In genomic region chr1:154784924-154785531, GRCh38 we compare ENCODE assay signal across 8 cellular contexts.
DNase-seq lines count a peak whose midpoint lies in the region; ATAC-seq lines count a peak whose summit lies in the region.
"Had no signal": no experiment of that assay in that cellular context is flagged by ENCODE, and none has a peak within 500 bp of the region (broad histone marks: within the 10 kb centered on the region; RNA-seq: fewer than 3 reads in every experiment).

No MANE protein-coding gene starts in this region.

- peak overlapping the region; percentile 86 for H3K27ac Mint-ChIP-seq in activated CD4-positive, alpha-beta memory T cell treated with anti-CD3 and anti-CD28 coated beads for 36 hours
- peak overlapping the region; percentile 94 to 99 (median 98) for H3K27ac Mint-ChIP-seq in naive thymus-derived CD4-positive, alpha-beta T cell

- peak overlapping the region; percentile 78 for H3K27ac ChIP-seq in naive thymus-derived CD4-positive, alpha-beta T cell (ENCODE audit: low read depth, low read length)
- H3K27ac ChIP-seq: upper lobe of left lung had no signal

- H3K4me3 ChIP-seq in naive thymus-derived CD4-positive, alpha-beta T cell (ENCODE audit: low read length) = peak overlapping the region; percentile 16
- H3K4me3 ChIP-seq: upper lobe of left lung had no signal

- no peaks in the 10 kb centered on the region for H3K36me3 ChIP-seq in naive thymus-derived CD4-positive, alpha-beta T cell (ENCODE audit: control insufficient read depth in 2 of 3, insufficient read depth in 3 of 3, low read length in 3 of 3)
- H3K36me3 ChIP-seq: upper lobe of left lung had no signal

- no peaks in the 10 kb centered on the region for H3K9me3 ChIP-seq in naive thymus-derived CD4-positive, alpha-beta T cell (ENCODE audit: control insufficient read depth in 2 of 3, low read length in 3 of 3)
- H3K9me3 ChIP-seq: upper lobe of left lung had no signal

- DNase-seq in GM19238 (ENCODE audit: insufficient read length, low spot score) (peak; percentile 71), NCI-H2107 (lab: John Stamatoyannopoulos, UW) (no peak), HuH-7 (ENCODE audit: low spot score) (no peak), NCI-H524 treated with DMSO at 0.1 percent for 48 hours (lab: John Stamatoyannopoulos, UW) (no peak)
- DNase-seq in activated CD4-positive, alpha-beta memory T cell treated with anti-CD3 and anti-CD28 coated beads for 36 hours = peak; percentile 78
- DNase-seq in naive thymus-derived CD4-positive, alpha-beta T cell = peak in 8 of 9 donors; percentile 37 to 87 (median 84)
- DNase-seq: upper lobe of left lung had no signal

- H3K27me3 ChIP-seq in naive thymus-derived CD4-positive, alpha-beta T cell (ENCODE audit: control insufficient read depth in 2 of 2, insufficient read depth in 2 of 2, low read length in 2 of 2) = no peaks in the 10 kb centered on the region
- H3K27me3 ChIP-seq: upper lobe of left lung had no signal

- peak; percentile 66 for ATAC-seq in HG02981 (IDR thresholded peaks at IDR 0.05; ENCODE audit: unreplicated experiment)
- peak; percentile 94 for ATAC-seq in naive thymus-derived CD4-positive, alpha-beta T cell

- intact Hi-C loops in activated CD4-positive, alpha-beta memory T cell treated with anti-CD3 and anti-CD28 coated beads for 36 hours (cut with micrococcal nuclease) = loop anchor here (1.0 to 2.0 kb wide), 4 partner anchors 25 to 152 kb away; partner anchors contain the start of gene PMVK
- intact Hi-C loops in naive thymus-derived CD4-positive, alpha-beta T cell (cut with micrococcal nuclease) = loop anchor here (1.0 to 5.0 kb wide), 4 partner anchors 25 to 1072 kb away; partner anchors contain the start of genes GON4L (in 1 of the 2), PMVK (in 1 of the 2), SYT11 (in 1 of the 2) and UBE2Q1 (in 1 of the 2)

- CTCF ChIA-PET in activated CD4-positive, alpha-beta memory T cell treated with anti-CD3 and anti-CD28 coated beads for 36 hours (lab: Charles Lee) = interaction anchor here (0.5 to 2.1 kb wide), 3 partner anchors 9 to 24 kb away, joined by 3 to 8 read pairs (median 3); no protein-coding TSS in a partner anchor
- CTCF ChIA-PET in naive thymus-derived CD4-positive, alpha-beta T cell (lab: Charles Lee) = interaction anchor here (0.6 to 1.8 kb wide), 5 partner anchors 11 to 385 kb away, joined by 3 to 13 read pairs (median 4); no protein-coding TSS in a partner anchor

- peak overlapping the region; percentile 49 for H3K4me3 Mint-ChIP-seq in activated CD4-positive, alpha-beta memory T cell treated with anti-CD3 and anti-CD28 coated beads for 36 hours
- H3K4me3 Mint-ChIP-seq in naive thymus-derived CD4-positive, alpha-beta T cell = peak overlapping the region; percentile 45 to 84 (median 69)

- H3K27me3 Mint-ChIP-seq in activated CD4-positive, alpha-beta memory T cell treated with anti-CD3 and anti-CD28 coated beads for 36 hours = no peaks in the 10 kb centered on the region
- no peaks in the 10 kb centered on the region for H3K27me3 Mint-ChIP-seq in naive thymus-derived CD4-positive, alpha-beta T cell

- POLR2A ChIA-PET in activated CD4-positive, alpha-beta memory T cell treated with anti-CD3 and anti-CD28 coated beads for 36 hours (lab: Charles Lee) = interaction anchor here (0.9 to 1.5 kb wide), 3 partner anchors 15 to 40 kb away, joined by 3 to 4 read pairs (median 4); no protein-coding TSS in a partner anchor
- POLR2A ChIA-PET in naive thymus-derived CD4-positive, alpha-beta T cell (lab: Charles Lee) = interaction anchor here (0.7 to 0.8 kb wide), 3 partner anchors 8 to 22 kb away, joined by 3 read pairs; no protein-coding TSS in a partner anchor

- peaks cover 31% of the 10 kb centered on the region for H3K4me1 Mint-ChIP-seq in activated CD4-positive, alpha-beta memory T cell treated with anti-CD3 and anti-CD28 coated beads for 36 hours (ENCODE audit: low read depth)
- peaks cover 25 to 73% (median 54%) of the 10 kb centered on the region in 7 donors for H3K4me1 Mint-ChIP-seq in naive thymus-derived CD4-positive, alpha-beta T cell

- H3K9me3 Mint-ChIP-seq in activated CD4-positive, alpha-beta memory T cell treated with anti-CD3 and anti-CD28 coated beads for 36 hours = no peaks in the 10 kb centered on the region
- H3K9me3 Mint-ChIP-seq in naive thymus-derived CD4-positive, alpha-beta T cell = no peaks in the 10 kb centered on the region

- H3K4me1 ChIP-seq in naive thymus-derived CD4-positive, alpha-beta T cell (ENCODE audit: control insufficient read depth in 2 of 2, insufficient read depth in 2 of 2, low read length in 2 of 2) = peaks cover 15 to 33% of the 10 kb centered on the region in 2 donors
- H3K4me1 ChIP-seq: upper lobe of left lung had no signal

- no peaks in the 10 kb centered on the region for H3K36me3 Mint-ChIP-seq in activated CD4-positive, alpha-beta memory T cell treated with anti-CD3 and anti-CD28 coated beads for 36 hours
- no peaks in the 10 kb centered on the region for H3K36me3 Mint-ChIP-seq in naive thymus-derived CD4-positive, alpha-beta T cell

Comparison
In these comparisons a context has a peak if more than half of its experiments do, and no peak if none do; other contexts are left out.
1. DNase-seq: peak in GM19238 (single experiment), activated CD4-positive, alpha-beta memory T cell treated with anti-CD3 and anti-CD28 coated beads for 36 hours (single experiment) and naive thymus-derived CD4-positive, alpha-beta T cell (8 of 9); none in NCI-H2107 (single experiment), HuH-7 (single experiment) and NCI-H524 treated with DMSO at 0.1 percent for 48 hours (single experiment).